In the genomic region with DNA sequence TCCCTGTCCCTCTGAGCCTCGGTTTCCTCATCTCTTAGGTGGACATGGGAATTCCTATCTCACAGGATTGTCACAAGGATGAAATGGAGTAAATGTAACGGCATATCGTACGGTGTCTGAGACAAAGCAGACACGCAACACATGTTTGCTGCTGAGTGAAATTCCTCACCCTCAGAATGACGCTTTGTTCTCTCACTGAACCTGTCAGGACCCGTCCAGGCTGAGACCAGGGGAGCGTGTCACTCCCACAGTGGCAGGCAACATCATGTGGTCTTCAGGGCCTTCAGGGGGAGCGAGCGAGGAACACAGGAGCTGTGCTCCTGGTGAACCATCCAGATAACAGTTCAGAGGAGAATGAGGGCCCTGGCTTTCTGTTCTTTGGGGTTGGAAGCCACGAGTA, we compare ENCODE assay signal across 18 cellular contexts.
"Had no signal": no experiment of that assay in that cellular context is flagged by ENCODE, and none has a peak within 500 bp of the region (broad histone marks: within the 10 kb centered on the region; RNA-seq: fewer than 3 reads in every experiment).

No MANE protein-coding gene starts in this region.

- ATAC-seq: activated CD8-positive, alpha-beta memory T cell treated with anti-CD3 and anti-CD28 coated beads, Interleukin-2, amount 10 ng/mL, durations not matched to agents 7 days and 5 days; left colon; lower lobe of right lung; naive thymus-derived CD8-positive, alpha-beta T cell had no signal

- H3K27me3 Mint-ChIP-seq: activated CD8-positive, alpha-beta memory T cell treated with anti-CD3 and anti-CD28 coated beads, Interleukin-2, amount 10 ng/mL, durations not matched to agents 7 days and 5 days; activated naive CD8-positive, alpha-beta T cell; naive thymus-derived CD8-positive, alpha-beta T cell had no signal

- H3K4me3 ChIP-seq: lower lobe of right lung, tibial artery had no signal

- H3K27ac ChIP-seq: epithelial cell of prostate, lower lobe of right lung, tibial artery had no signal

- H3K27me3 ChIP-seq: tibial artery had no signal

- H3K4me1 ChIP-seq: lower lobe of right lung had no signal

- H3K27ac Mint-ChIP-seq: activated CD8-positive, alpha-beta memory T cell treated with anti-CD3 and anti-CD28 coated beads, Interleukin-2, amount 10 ng/mL, durations not matched to agents 7 days and 5 days; activated naive CD8-positive, alpha-beta T cell had no signal

- H3K4me3 Mint-ChIP-seq: activated CD8-positive, alpha-beta memory T cell treated with anti-CD3 and anti-CD28 coated beads, Interleukin-2, amount 10 ng/mL, durations not matched to agents 7 days and 5 days; activated naive CD8-positive, alpha-beta T cell; naive thymus-derived CD8-positive, alpha-beta T cell had no signal

- H3K36me3 ChIP-seq: lower lobe of right lung, tibial artery had no signal

- DNase-seq: activated CD4-positive, alpha-beta T cell treated with anti-CD3 and anti-CD28 coated beads, Interleukin-2, amount 50 U/mL, for 48 hours; activated CD4-positive, CD25-positive, alpha-beta regulatory T cell treated with anti-CD3 and anti-CD28 coated beads, Interleukin-2, amount 50 U/mL, for 72 hours; activated CD8-positive, alpha-beta memory T cell treated with anti-CD3 and anti-CD28 coated beads, Interleukin-2, amount 10 ng/mL, durations not matched to agents 7 days and 5 days; activated gamma-delta T cell; activated T-cell treated with anti-CD3 and anti-CD28 coated beads, Interleukin-2, amount 50 U/mL, for 1 hour; amniotic stem cell; central memory CD4-positive, alpha-beta T cell; cortex of kidney; effector CD8-positive, alpha-beta T cell; head of caudate nucleus; left colon; lower lobe of right lung; naive thymus-derived CD8-positive, alpha-beta T cell; stimulated activated CD4-positive, alpha-beta T cell treated with anti-CD3 and anti-CD28 coated beads, Interleukin-12 subunit alpha, Interleukin-12 subunit beta, amount 100 ng/mL, for 4 hours; stimulated activated CD4-positive, alpha-beta T cell treated with anti-CD3 and anti-CD28 coated beads, Interleukin-2, amount 100 ng/mL, for 24 hours had no signal

- H3K9me3 ChIP-seq: lower lobe of right lung, tibial artery had no signal

- H3K9me3 Mint-ChIP-seq: naive thymus-derived CD8-positive, alpha-beta T cell had no signal
